1 cellular context compared by ENCODE assay signal in genomic region chr14:102078344-102078743, GRCh38.
TF ChIP-seq lines count a peak whose summit lies in the region.

No MANE protein-coding gene starts in this region.

TF ChIP-seq in GM23338, 12 proteins besides CTCF, POLR2A, EP300 and RAD21 (continued from another document):
- TF ChIP-seq ETS1 (IDR thresholded peaks at IDR 0.05) (no peak), STAT1 (IDR thresholded peaks at IDR 0.05; ENCODE audit: unreplicated experiment) (no peak), CREB1 (CRISPR knock-in tag; IDR thresholded peaks at IDR 0.05; ENCODE audit: low read depth) (no peak), ZNF331 (CRISPR knock-in tag; IDR thresholded peaks at IDR 0.05; ENCODE audit: low read depth) (no peak), ZNF462 (CRISPR knock-in tag; IDR thresholded peaks at IDR 0.05) (no peak), JUNB (IDR thresholded peaks at IDR 0.05; ENCODE audit: unreplicated experiment) (no peak), EZH2phosphoT487 (IDR thresholded peaks at IDR 0.05; ENCODE audit: unreplicated experiment) (no peak), REST (IDR thresholded peaks at IDR 0.05; ENCODE audit: unreplicated experiment) (no peak)
